ENCODE assay signal across 17 cellular contexts in the genomic region with DNA sequence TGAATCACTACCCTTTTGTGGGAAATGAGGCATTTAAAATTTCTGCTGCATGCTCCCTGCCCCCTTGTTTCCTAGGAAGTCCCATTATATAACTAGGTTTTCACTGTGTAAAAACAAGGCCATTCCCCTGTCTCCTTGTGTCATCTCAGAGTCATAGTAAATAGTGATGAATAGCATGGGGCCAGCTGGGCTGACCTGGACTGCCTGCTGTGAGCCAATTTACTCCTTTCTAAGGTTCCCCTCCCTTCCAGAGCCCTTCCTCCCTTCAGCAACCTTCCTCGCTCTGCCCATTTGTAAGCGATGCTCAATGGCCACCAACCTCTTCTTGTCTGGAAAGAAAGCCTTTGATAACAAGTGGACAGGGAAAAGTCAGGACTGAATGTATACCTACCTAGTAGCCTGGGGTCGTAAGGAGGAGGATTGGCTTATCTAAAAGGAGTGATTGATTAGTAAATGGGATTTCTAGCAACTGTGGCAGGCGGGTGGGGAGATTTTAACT. TPM values are rescaled to one million over a fixed set of nuclear protein-coding genes. Genes with fewer than 3 reads are reported as not detected.
DNase-seq lines count a peak whose midpoint lies in the region; FAIRE-seq and TF ChIP-seq lines count a peak whose summit lies in the region.
"Had no signal": no experiment of that assay in that cellular context is flagged by ENCODE, and none has a peak within 500 bp of the region (broad histone marks: within the 10 kb centered on the region; RNA-seq: fewer than 3 reads in every experiment).

No MANE protein-coding gene starts in this region.

- H2AK5ac ChIP-seq in neuronal stem cell (ENCODE audit: low read depth, low read length), result no peak overlapping the region

- peak overlapping the region; percentile 17 for H3K27ac ChIP-seq in neuronal stem cell (replicated peaks; ENCODE audit: low read length)

- TF ChIP-seq POLR2A in GM12891 (IDR thresholded peaks at IDR 0.05; ENCODE audit: low read depth, low read length), result no peak

- no peak overlapping the region for H3K4me3 ChIP-seq in neuronal stem cell (ENCODE audit: low read length in 2 of 2)

- no peak for TF ChIP-seq CTCF in CD14-positive monocyte (IDR thresholded peaks at IDR 0.05)
- TF ChIP-seq CTCF in chondrocyte (IDR thresholded peaks at IDR 0.05), result no peak

- no peak overlapping the region for H3K18ac ChIP-seq in neuronal stem cell (ENCODE audit: low read length)

- H3K4me2 ChIP-seq in neuronal stem cell (ENCODE audit: insufficient read depth, low read length, poor library complexity, severe bottlenecking), result no peak overlapping the region

- H3K36me3 Mint-ChIP-seq in CD14-positive monocyte, result no peaks in the 10 kb centered on the region
- peaks cover 53% of the 10 kb centered on the region for H3K36me3 Mint-ChIP-seq in chondrocyte (ENCODE audit: low read depth)
- H3K36me3 Mint-ChIP-seq in activated naive CD4-positive, alpha-beta T cell treated with anti-CD3 and anti-CD28 coated beads for 36 hours (ENCODE audit: low read depth), result no peaks in the 10 kb centered on the region
- H3K36me3 Mint-ChIP-seq: naive thymus-derived CD4-positive, alpha-beta T cell had no signal

- H3K9me3 ChIP-seq in neuronal stem cell (replicated peaks in 1 of 2; ENCODE audit: control insufficient read depth in 2 of 2, insufficient read depth in 1 of 2, low read depth in 1 of 2, low read length in 2 of 2), result no peaks in the 10 kb centered on the region

- intact Hi-C loops in CD14-positive monocyte (cut with micrococcal nuclease), result no loop called here
- intact Hi-C loops in activated naive CD4-positive, alpha-beta T cell treated with anti-CD3 and anti-CD28 coated beads for 36 hours (cut with micrococcal nuclease), result no loop called here

- no CpG with 5 or more reads among the region's 4 CpGs for WGBS in neuronal stem cell (ENCODE audit: extremely low coverage in 2 of 2, insufficient read length in 2 of 2, insufficient replicate concordance in 1 of 2), 2 donors

- DNase-seq in CD14-positive monocyte (ENCODE audit: low spot score), result peak; percentile 11
- DNase-seq in M059J (ENCODE audit: low read depth), result peak; percentile 71
- DNase-seq in chondrocyte (ENCODE audit: low spot score), result no peak
- peak; percentile 38 for DNase-seq in neuronal stem cell (ENCODE audit: low spot score)
- DNase-seq in GM12891 (ENCODE audit: insufficient read length, low spot score), result no peak
- no peak for DNase-seq in activated naive CD4-positive, alpha-beta T cell treated with anti-CD3 and anti-CD28 coated beads for 36 hours
- no peak for DNase-seq in germinal center (ENCODE audit: low spot score)
- no peak for DNase-seq in DMS114 treated with DMSO at 0.1 percent for 48 hours (lab: John Stamatoyannopoulos, UW; ENCODE audit: unreplicated experiment)
- DNase-seq: activated CD4-positive, alpha-beta T cell treated with anti-CD3 and anti-CD28 coated beads, Interleukin-2, amount 50 U/mL, for 1 hour; aorta; GOT3; naive thymus-derived CD4-positive, alpha-beta T cell; NCI-H446; RPMI8226; stimulated activated naive CD4-positive, alpha-beta T cell; T-helper 2 cell had no signal

- no peak overlapping the region for H2BK5ac ChIP-seq in neuronal stem cell (ENCODE audit: low read length)

- peaks cover 0 to 23% (median 0%) of the 10 kb centered on the region in 3 experiments for H3K27me3 ChIP-seq in neuronal stem cell (ENCODE audit: control insufficient read depth in 3 of 3, insufficient read depth in 3 of 3, low read depth in 1 of 3, low read length in 3 of 3)

- no peak overlapping the region for H2AFZ ChIP-seq in neuronal stem cell (ENCODE audit: low read length)

- H3K4ac ChIP-seq in neuronal stem cell (ENCODE audit: low read length), result no peak overlapping the region

- H3K4me3 Mint-ChIP-seq in CD14-positive monocyte (no peak overlapping the region), chondrocyte (ENCODE audit: unreplicated experiment) (no peak overlapping the region)
- no peak overlapping the region for H3K4me3 Mint-ChIP-seq in activated naive CD4-positive, alpha-beta T cell treated with anti-CD3 and anti-CD28 coated beads for 36 hours
- H3K4me3 Mint-ChIP-seq: dendritic cell treated with granulocyte-macrophage colony-stimulating factor and Interleukin-4, amounts not matched to agents 40 ng/mL and 50 ng/mL, for 4 days; naive thymus-derived CD4-positive, alpha-beta T cell had no signal

- H2BK12ac ChIP-seq in neuronal stem cell (ENCODE audit: low read length), result no peak overlapping the region

- H3K36me3 ChIP-seq in neuronal stem cell (replicated peaks in 1 of 2; ENCODE audit: control insufficient read depth in 2 of 2, insufficient read depth in 2 of 2, low read length in 2 of 2), result no peaks in the 10 kb centered on the region

- CTCF ChIA-PET in activated naive CD4-positive, alpha-beta T cell treated with anti-CD3 and anti-CD28 coated beads for 36 hours (lab: Charles Lee), result no interaction called here

- H3K9me3 Mint-ChIP-seq in CD14-positive monocyte (no peaks in the 10 kb centered on the region), chondrocyte (ENCODE audit: low read depth) (no peaks in the 10 kb centered on the region)
- H3K9me3 Mint-ChIP-seq in activated naive CD4-positive, alpha-beta T cell treated with anti-CD3 and anti-CD28 coated beads for 36 hours, result no peaks in the 10 kb centered on the region
- H3K9me3 Mint-ChIP-seq: dendritic cell treated with granulocyte-macrophage colony-stimulating factor and Interleukin-4, amounts not matched to agents 40 ng/mL and 50 ng/mL, for 4 days; naive thymus-derived CD4-positive, alpha-beta T cell had no signal

- FAIRE-seq in GM12891 (lab: Jason Lieb, UNC), result no peak

- no peak overlapping the region for H3K9ac ChIP-seq in neuronal stem cell (ENCODE audit: low read depth, low read length, poor library complexity)

- H3K27me3 Mint-ChIP-seq in CD14-positive monocyte (ENCODE audit: low read depth in 3 of 3) (peaks cover 0 to 12% (median 3%) of the 10 kb centered on the region in 3 donors), chondrocyte (ENCODE audit: low read depth) (no peaks in the 10 kb centered on the region)
- peaks cover 1% of the 10 kb centered on the region for H3K27me3 Mint-ChIP-seq in activated naive CD4-positive, alpha-beta T cell treated with anti-CD3 and anti-CD28 coated beads for 36 hours (ENCODE audit: low read depth)

- H4K8ac ChIP-seq in neuronal stem cell (ENCODE audit: low read depth, low read length), result no peak overlapping the region

- no peaks in the 10 kb centered on the region for H3K79me1 ChIP-seq in neuronal stem cell (ENCODE audit: low read depth, low read length)

- no peak overlapping the region for H3K27ac Mint-ChIP-seq in CD14-positive monocyte
- peak overlapping the region; percentile 95 for H3K27ac Mint-ChIP-seq in chondrocyte (ENCODE audit: unreplicated experiment)
- H3K27ac Mint-ChIP-seq in activated naive CD4-positive, alpha-beta T cell treated with anti-CD3 and anti-CD28 coated beads for 36 hours, result no peak overlapping the region
- H3K27ac Mint-ChIP-seq: dendritic cell treated with granulocyte-macrophage colony-stimulating factor and Interleukin-4, amounts not matched to agents 40 ng/mL and 50 ng/mL, for 4 days; naive thymus-derived CD4-positive, alpha-beta T cell had no signal

- no peak overlapping the region for H3K23ac ChIP-seq in neuronal stem cell (ENCODE audit: low read depth, low read length, poor library complexity)

- no peak overlapping the region for H3K14ac ChIP-seq in neuronal stem cell (ENCODE audit: low read length)

- H2BK120ac ChIP-seq in neuronal stem cell (ENCODE audit: low read depth, low read length), result no peak overlapping the region

- H3K4me1 Mint-ChIP-seq in CD14-positive monocyte (peaks cover 6% of the 10 kb centered on the region), chondrocyte (ENCODE audit: low read depth) (peaks cover 99% of the 10 kb centered on the region)
- no peaks in the 10 kb centered on the region for H3K4me1 Mint-ChIP-seq in activated naive CD4-positive, alpha-beta T cell treated with anti-CD3 and anti-CD28 coated beads for 36 hours (ENCODE audit: low read depth)
- H3K4me1 Mint-ChIP-seq: naive thymus-derived CD4-positive, alpha-beta T cell had no signal

- no peak overlapping the region for H4K91ac ChIP-seq in neuronal stem cell (ENCODE audit: low read depth, low read length, poor library complexity)

- no peak overlapping the region for H2BK15ac ChIP-seq in neuronal stem cell (ENCODE audit: low read length)

- H3K4me1 ChIP-seq in neuronal stem cell (ENCODE audit: control insufficient read depth in 2 of 2, insufficient read depth in 1 of 2, low read depth in 1 of 2, low read length in 2 of 2), result peaks cover 4 to 27% of the 10 kb centered on the region in 2 donors

TF ChIP-seq in GM12891, 5 proteins besides CTCF, POLR2A, EP300 and RAD21:
- TF ChIP-seq POU2F2 (IDR thresholded peaks at IDR 0.05; ENCODE audit: low read depth, low read length) (no peak), SPI1 (IDR thresholded peaks at IDR 0.05; ENCODE audit: low read depth, low read length) (no peak), TAF1 (IDR thresholded peaks at IDR 0.05; ENCODE audit: low read depth, low read length) (no peak), POLR2AphosphoS5 (IDR thresholded peaks at IDR 0.05; ENCODE audit: low read depth, low read length) (no peak), PAX5 (IDR thresholded peaks at IDR 0.05; ENCODE audit: insufficient read depth, low read length, severe bottlenecking) (no peak)
TF ChIP-seq in GM12891: peak in this region for 0.

RNA-seq across cellular contexts. Expression of a gene that starts 11.7 kb away (rescaled TPM):
- under 1 TPM in 1 of 2 donors, not detected in 1; 0.01 TPM for polyA plus RNA-seq in CD14-positive monocyte
- 31.2 and 54.7 TPM in 2 replicates for total RNA-seq in M059J (2014; rRNA removed; shearing (Covaris generic))
- 965 to 1,105 TPM (median 1,092 TPM) in 3 replicates for total RNA-seq in chondrocyte
- polyA plus RNA-seq in neuronal stem cell (2013, experiment 1 of 2), result 0.06 TPM
- polyA plus RNA-seq in neuronal stem cell (2013, experiment 2 of 2), result 0.10 TPM
- polyA plus RNA-seq in GM12891 (2012; ENCODE audit: low read depth, missing spikeins), result 0.01 TPM
- under 1 TPM; 0.02 to 0.12 TPM for total RNA-seq in activated naive CD4-positive, alpha-beta T cell treated with anti-CD3 and anti-CD28 coated beads for 36 hours

Comparison
In these comparisons a context has a peak if more than half of its experiments do, and no peak if none do; other contexts are left out.
1. DNase-seq: peak in CD14-positive monocyte (single experiment), M059J (single experiment) and neuronal stem cell (single experiment); none in chondrocyte (single experiment), GM12891 (single experiment), activated naive CD4-positive, alpha-beta T cell treated with anti-CD3 and anti-CD28 coated beads for 36 hours (single experiment), germinal center (single experiment) and DMS114 treated with DMSO at 0.1 percent for 48 hours (single experiment).
2. RNA of a gene that starts 11.7 kb away (total RNA-seq): 965 to 1,105 TPM in chondrocyte and 31.2 to 54.7 TPM in M059J; 0.02 to 0.12 TPM in activated naive CD4-positive, alpha-beta T cell treated with anti-CD3 and anti-CD28 coated beads for 36 hours; every median in the first group is over 10 times any median in the second.